Comparison of ENCODE assay signal across 8 cellular contexts in the genomic region with DNA sequence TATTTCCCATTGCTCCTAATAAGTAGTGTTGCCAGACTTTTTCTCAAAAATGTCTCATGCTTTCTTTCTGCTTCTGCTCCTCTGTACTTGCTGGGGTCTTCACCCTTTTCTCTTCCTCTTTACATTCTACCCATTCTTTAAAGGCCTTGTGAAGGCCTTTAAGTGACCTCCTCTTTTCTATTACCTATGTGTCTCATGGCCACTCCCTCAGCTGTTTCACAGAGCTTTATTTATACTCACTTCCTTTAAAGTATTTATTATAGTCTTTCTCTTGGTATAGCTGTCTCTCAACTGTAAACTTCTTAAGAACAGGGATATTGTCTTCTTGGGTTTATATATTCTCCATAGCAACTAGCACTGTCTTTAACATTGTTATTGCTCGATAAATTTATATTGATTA. TPM values are rescaled to one million over a fixed set of nuclear protein-coding genes. Genes with fewer than 3 reads are reported as not detected.
A peak's percentile ranks its signal among the peaks of the same experiment; 100 is the strongest.
DNase-seq lines count a peak whose midpoint lies in the region; ATAC-seq and TF ChIP-seq lines count a peak whose summit lies in the region.

No MANE protein-coding gene starts in this region.

- H3K79me2 ChIP-seq in GM23248 (ENCODE audit: insufficient read depth) = peaks cover 31% of the 10 kb centered on the region

- 59 to 61% methylated on average over 1 of the region's 1 CpG for WGBS in GM23248 (ENCODE audit: low coverage in 1 of 2, low lambda C conversion rate in 2 of 2, missing lambda C conversion rate in 2 of 2), 2 experiments
- 9% methylated on average over 1 of the region's 1 CpG for WGBS in prostate gland

- H3K27ac ChIP-seq in GM23248 (0 out of 2 replicates have a peak overlapping the region, but pooled peaks have one; percentile 18), Peyer's patch (peak overlapping the region; percentile 60 to 83 (median 69)), prostate gland (peak overlapping the region; percentile 75 to 81)

- H3K4me3 ChIP-seq in GM23248 (peak overlapping the region; percentile 89), Peyer's patch (peak overlapping the region; percentile 62 to 77 (median 62)), prostate gland (peak overlapping the region; percentile 38 to 58)

- H2AFZ ChIP-seq in GM23248 = peak overlapping the region; percentile 52; the same call in 1 of the 2 replicates

- H3K9me3 ChIP-seq in GM23248 (ENCODE audit: low read depth) = no peaks in the 10 kb centered on the region
- H3K9me3 ChIP-seq in Peyer's patch = no peaks in the 10 kb centered on the region
- no peaks in the 10 kb centered on the region for H3K9me3 ChIP-seq in prostate gland

- H3K4me2 ChIP-seq in GM23248 (ENCODE audit: unreplicated experiment) = peak overlapping the region; percentile 96

- in situ Hi-C loops in GM23248 (cut with MboI) = no loop called here

- H3K27me3 ChIP-seq in GM23248 (replicated peaks; ENCODE audit: insufficient read depth) (no peaks in the 10 kb centered on the region), Peyer's patch (no peaks in the 10 kb centered on the region), prostate gland (replicated peaks; ENCODE audit: insufficient read depth) (no peaks in the 10 kb centered on the region)

- H3K4me1 ChIP-seq in GM23248 (ENCODE audit: insufficient read depth) (peaks cover 5% of the 10 kb centered on the region; the same call in 1 of the 2 replicates), Peyer's patch (peaks cover 0 to 3% (median 0%) of the 10 kb centered on the region in 4 donors), prostate gland (replicated peaks) (no peaks in the 10 kb centered on the region)

- intact Hi-C loops in prostate gland (cut with DNase I) = no loop called here

- no peaks in the 10 kb centered on the region for H3F3A ChIP-seq in GM23248 (ENCODE audit: insufficient read depth)

- no peaks in the 10 kb centered on the region for H4K20me1 ChIP-seq in GM23248 (ENCODE audit: insufficient read depth)

- peak; percentile 20 to 30 for TF ChIP-seq POLR2A in Peyer's patch (IDR thresholded peaks at IDR 0.05)
- no peak for TF ChIP-seq POLR2A in erythroblast (IDR thresholded peaks at IDR 0.05; ENCODE audit: low read length)
- TF ChIP-seq POLR2A in prostate gland (IDR thresholded peaks at IDR 0.05) = peak; percentile 21

- ATAC-seq in HG03520 (IDR thresholded peaks at IDR 0.05; ENCODE audit: unreplicated experiment) = no peak
- no peak for ATAC-seq in HG02623 (IDR thresholded peaks at IDR 0.05; ENCODE audit: unreplicated experiment)

- peak overlapping the region; percentile 87 for H3K9ac ChIP-seq in GM23248

- TF ChIP-seq CTCF in Peyer's patch (IDR thresholded peaks at IDR 0.05) (no peak), prostate gland (IDR thresholded peaks at IDR 0.05) (no peak)

- DNase-seq in GM23248 = peak; percentile 3
- no peak for DNase-seq in Peyer's patch
- peak; percentile 24 to 32 for DNase-seq in erythroblast (lab: John Stamatoyannopoulos, UW)
- no peak for DNase-seq in prostate gland (ENCODE audit: low spot score)
- DNase-seq in NCI-H82 treated with DMSO at 0.1 percent for 48 hours (lab: John Stamatoyannopoulos, UW; ENCODE audit: unreplicated experiment) = no peak
- DNase-seq in superior temporal gyrus (ENCODE audit: extremely low spot score) = no peak

- no peaks in the 10 kb centered on the region for H3K9me2 ChIP-seq in GM23248 (ENCODE audit: insufficient read depth)

- H3K36me3 ChIP-seq in GM23248 (ENCODE audit: low read depth) = peaks cover 22% of the 10 kb centered on the region; the same call in 1 of the 2 replicates
- H3K36me3 ChIP-seq in Peyer's patch = peaks cover 0 to 32% (median 0%) of the 10 kb centered on the region in 3 donors
- H3K36me3 ChIP-seq in prostate gland = no peaks in the 10 kb centered on the region

RNA-seq across cellular contexts. Expression of gene GOLPH3L, which starts 0.8 kb away (rescaled TPM):
- 8.6 and 8.8 TPM in 2 replicates for total RNA-seq in GM23248 (2014; rRNA removed; shearing (Covaris generic))
- 23.2 and 23.9 TPM in 2 replicates for polyA plus RNA-seq in GM23248 (2016; fragmentation: Nextera tagmentation; extraction: Ambion mirVana)
- 10 to 100 TPM; 23.1 to 41.3 (median 35.3) TPM for total RNA-seq in Peyer's patch
- total RNA-seq in prostate gland = 10 to 100 TPM; 25.0 to 39.8 TPM

RNA-seq across cellular contexts. Expression of gene HORMAD1, which starts 24.5 kb away (rescaled TPM):
- total RNA-seq in GM23248 (2014; rRNA removed; shearing (Covaris generic)) = not detected in 2 replicates
- polyA plus RNA-seq in GM23248 (2016; fragmentation: Nextera tagmentation; extraction: Ambion mirVana) = not detected in 2 replicates
- 1 to 10 TPM in 2 of 4 donors, not detected in 2; 1.6 to 4.1 TPM for total RNA-seq in Peyer's patch
- 10 to 100 TPM in 1 of 2 donors, not detected in 1; 16.5 TPM for total RNA-seq in prostate gland

Comparison
In these comparisons a context has a peak if more than half of its experiments do, and no peak if none do; other contexts are left out.
1. DNase-seq: peak in GM23248 (single experiment) and erythroblast (2 of 2); none in Peyer's patch (0 of 3), prostate gland (single experiment), NCI-H82 treated with DMSO at 0.1 percent for 48 hours (single experiment) and superior temporal gyrus (single experiment).
2. H3K27ac ChIP-seq: peak in every context shown above with its lines; median percentile 78 in prostate gland; 69 in Peyer's patch; 18 in GM23248.
3. Peak in every context shown above with its lines, with median percentiles within 50 percentile points of each other: H3K4me3 ChIP-seq.